In the genomic region with DNA sequence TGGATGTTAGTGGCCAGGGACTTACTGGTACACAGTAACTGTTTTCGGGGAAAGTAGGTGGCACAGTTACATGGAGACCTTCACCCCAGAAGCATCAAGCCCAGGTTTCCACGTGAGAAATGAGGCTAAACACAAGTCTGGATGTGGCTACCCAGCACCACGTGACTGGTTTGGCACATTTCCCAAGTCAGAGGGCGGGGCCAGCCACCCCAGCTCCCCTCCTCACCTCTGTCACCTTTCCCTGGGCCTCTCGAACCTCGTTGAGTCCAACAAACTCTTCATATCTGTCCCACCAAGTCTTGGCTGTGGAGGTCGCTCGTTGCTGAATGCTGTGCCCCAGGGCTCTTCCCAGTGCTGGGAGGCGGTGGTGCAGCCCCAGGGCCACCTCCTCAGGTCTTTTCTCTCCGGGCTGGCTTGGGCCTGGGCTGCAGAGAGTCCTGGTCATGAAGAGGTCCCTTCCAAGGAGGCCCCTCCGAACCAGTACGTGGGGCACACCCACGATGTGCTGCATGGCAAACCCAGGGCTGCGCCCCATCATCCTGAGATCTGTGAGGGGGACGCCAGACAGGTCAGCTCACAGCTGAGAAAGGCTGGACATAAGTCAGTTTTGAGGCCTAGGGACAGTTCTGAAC, we compare ENCODE assay signal across 8 cellular contexts. TPM values are rescaled to one million over a fixed set of nuclear protein-coding genes. Genes with fewer than 3 reads are reported as not detected.
DNase-seq lines count a peak whose midpoint lies in the region; ATAC-seq and TF ChIP-seq lines count a peak whose summit lies in the region.
"Had no signal": no experiment of that assay in that cellular context is flagged by ENCODE, and none has a peak within 500 bp of the region (broad histone marks: within the 10 kb centered on the region; RNA-seq: fewer than 3 reads in every experiment).

No MANE protein-coding gene starts in this region.

- H3K36me3 ChIP-seq in adipocyte (ENCODE audit: control insufficient read depth, insufficient read depth, low read length, severe bottlenecking), result peaks cover 7% of the 10 kb centered on the region
- H3K36me3 ChIP-seq in gastroesophageal sphincter, result peaks cover 0 to 13% of the 10 kb centered on the region in 2 donors
- no peaks in the 10 kb centered on the region for H3K36me3 ChIP-seq in testis (ENCODE audit: low read depth, missing control alignments)

- ATAC-seq in gastroesophageal sphincter (no peak), GM21619 (IDR thresholded peaks at IDR 0.05; ENCODE audit: unreplicated experiment) (no peak)
- no peak for ATAC-seq in activated CD8-positive, alpha-beta memory T cell treated with anti-CD3 and anti-CD28 coated beads, Interleukin-2, amount 10 ng/mL, durations not matched to agents 7 days and 5 days
- ATAC-seq: activated T-helper 17 cell treated with anti-CD3 and anti-CD28 coated beads, Interleukin-2, amount 50 U/mL, for 72 hours had no signal

- peak overlapping the region; percentile 77 for H3K9ac ChIP-seq in adipocyte (ENCODE audit: low read length)

- peaks cover 10% of the 10 kb centered on the region for H3K36me3 Mint-ChIP-seq in activated CD8-positive, alpha-beta memory T cell treated with anti-CD3 and anti-CD28 coated beads, Interleukin-2, amount 10 ng/mL, durations not matched to agents 7 days and 5 days

- no peak for TF ChIP-seq EP300 in gastroesophageal sphincter (IDR thresholded peaks at IDR 0.05)

- TF ChIP-seq CTCF in gastroesophageal sphincter (IDR thresholded peaks at IDR 0.05), result no peak
- TF ChIP-seq CTCF in testis (IDR thresholded peaks at IDR 0.05), result no peak

- intact Hi-C loops in testis (cut with DNase I; ENCODE audit: low total_unique reads), result loop anchor here (5.0 kb wide), 2 partner anchors 32 to 162 kb away; no protein-coding TSS in a partner anchor

- H3K4me3 ChIP-seq in adipocyte (ENCODE audit: low read length) (peak overlapping the region; percentile 71), gastroesophageal sphincter (no peak overlapping the region), testis (no peak overlapping the region)

- H3K27ac ChIP-seq in gastroesophageal sphincter (peak overlapping the region; percentile 69 to 99 (median 92)), testis (peak overlapping the region; percentile 46 to 76)

- no peaks in the 10 kb centered on the region for H3K9me3 ChIP-seq in adipocyte (ENCODE audit: control insufficient read depth, low read length)
- no peaks in the 10 kb centered on the region for H3K9me3 ChIP-seq in gastroesophageal sphincter
- H3K9me3 ChIP-seq in testis, result no peaks in the 10 kb centered on the region

- 30 to 40% methylated on average over 2 to 7 of the region's 15 CpGs for WGBS in gastroesophageal sphincter (ENCODE audit: low coverage in 1 of 2), 2 donors
- 71 to 79% methylated on average over 15 of the region's 15 CpGs for WGBS in testis, 2 donors

- TF ChIP-seq POLR2A in gastroesophageal sphincter (IDR thresholded peaks at IDR 0.05), result no peak
- no peak for TF ChIP-seq POLR2A in testis (IDR thresholded peaks at IDR 0.05)

- H3K4me1 ChIP-seq in adipocyte (ENCODE audit: control insufficient read depth, insufficient read depth, low read length) (peaks cover 53% of the 10 kb centered on the region), gastroesophageal sphincter (peaks cover 6 to 66% (median 31%) of the 10 kb centered on the region in 3 donors), testis (peaks cover 46% of the 10 kb centered on the region)

- no peak overlapping the region for H3K27ac Mint-ChIP-seq in activated CD8-positive, alpha-beta memory T cell treated with anti-CD3 and anti-CD28 coated beads, Interleukin-2, amount 10 ng/mL, durations not matched to agents 7 days and 5 days
- H3K27ac Mint-ChIP-seq: activated T-helper 17 cell treated with anti-CD3 and anti-CD28 coated beads, Interleukin-2, amount 50 U/mL, for 72 hours had no signal

- H3K4me1 Mint-ChIP-seq in activated CD8-positive, alpha-beta memory T cell treated with anti-CD3 and anti-CD28 coated beads, Interleukin-2, amount 10 ng/mL, durations not matched to agents 7 days and 5 days, result peaks cover 34% of the 10 kb centered on the region

- DNase-seq in adipocyte (ENCODE audit: low read depth), result no peak
- no peak for DNase-seq in testis
- no peak for DNase-seq in activated CD8-positive, alpha-beta memory T cell treated with anti-CD3 and anti-CD28 coated beads, Interleukin-2, amount 10 ng/mL, durations not matched to agents 7 days and 5 days
- no peak for DNase-seq in UCSD-AML1 (lab: John Stamatoyannopoulos, UW; ENCODE audit: unreplicated experiment)
- DNase-seq: cortex of kidney had no signal

- H3K27me3 ChIP-seq in adipocyte (replicated peaks; ENCODE audit: control insufficient read depth, insufficient read depth, low read length) (no peaks in the 10 kb centered on the region), gastroesophageal sphincter (no peaks in the 10 kb centered on the region), testis (no peaks in the 10 kb centered on the region)

- no peaks in the 10 kb centered on the region for H3K9me3 Mint-ChIP-seq in activated CD8-positive, alpha-beta memory T cell treated with anti-CD3 and anti-CD28 coated beads, Interleukin-2, amount 10 ng/mL, durations not matched to agents 7 days and 5 days (ENCODE audit: low read depth)
- H3K9me3 Mint-ChIP-seq: activated T-helper 17 cell treated with anti-CD3 and anti-CD28 coated beads, Interleukin-2, amount 50 U/mL, for 72 hours had no signal

- H3K4me3 Mint-ChIP-seq in activated CD8-positive, alpha-beta memory T cell treated with anti-CD3 and anti-CD28 coated beads, Interleukin-2, amount 10 ng/mL, durations not matched to agents 7 days and 5 days, result no peak overlapping the region
- H3K4me3 Mint-ChIP-seq: activated T-helper 17 cell treated with anti-CD3 and anti-CD28 coated beads, Interleukin-2, amount 50 U/mL, for 72 hours had no signal

- CTCF ChIA-PET in activated CD8-positive, alpha-beta memory T cell treated with anti-CD3 and anti-CD28 coated beads, Interleukin-2, amount 10 ng/mL, durations not matched to agents 7 days and 5 days (lab: Charles Lee), result interaction anchor here (0.7 to 6.3 kb wide), 11 partner anchors 16 to 202 kb away, joined by 3 to 176 read pairs (median 31); a partner anchor contains a TSS

- H3K27me3 Mint-ChIP-seq in activated CD8-positive, alpha-beta memory T cell treated with anti-CD3 and anti-CD28 coated beads, Interleukin-2, amount 10 ng/mL, durations not matched to agents 7 days and 5 days, result peaks cover 2% of the 10 kb centered on the region
- H3K27me3 Mint-ChIP-seq: activated T-helper 17 cell treated with anti-CD3 and anti-CD28 coated beads, Interleukin-2, amount 50 U/mL, for 72 hours had no signal

RNA-seq across cellular contexts. Expression of a gene that starts 4.8 kb away (rescaled TPM):
- 100 to 1,000 TPM; 125 to 186 (median 147) TPM for total RNA-seq in gastroesophageal sphincter
- 10 to 100 TPM; 70.2 to 79.2 TPM for total RNA-seq in testis
- polyA plus RNA-seq in testis (ENCODE audit: insufficient read depth, low read depth, low replicate concordance), result 41.5 TPM
- total RNA-seq in activated CD8-positive, alpha-beta memory T cell treated with anti-CD3 and anti-CD28 coated beads, Interleukin-2, amount 10 ng/mL, durations not matched to agents 7 days and 5 days, result 1 to 10 TPM; 1.8 to 4.0 TPM

RNA-seq across cellular contexts. Expression of a gene that starts 5.2 kb away (rescaled TPM):
- total RNA-seq in gastroesophageal sphincter (10 to 100 TPM; 10.2 to 32.6 (median 26.3) TPM), testis (10 to 100 TPM; 11.7 to 16.0 TPM)
- 16.0 TPM for polyA plus RNA-seq in testis (ENCODE audit: insufficient read depth, low read depth, low replicate concordance)
- 10 to 100 TPM; 18.4 to 21.9 TPM for total RNA-seq in activated CD8-positive, alpha-beta memory T cell treated with anti-CD3 and anti-CD28 coated beads, Interleukin-2, amount 10 ng/mL, durations not matched to agents 7 days and 5 days

RNA-seq across cellular contexts. Expression of a gene that starts 5.3 kb away (rescaled TPM):
- 100 to 1,000 TPM; 200 to 329 (median 260) TPM for total RNA-seq in gastroesophageal sphincter
- total RNA-seq in testis, result 100 to 1,000 TPM; 380 to 393 TPM
- polyA plus RNA-seq in testis (ENCODE audit: insufficient read depth, low read depth, low replicate concordance), result 425 TPM
- 100 to 1,000 TPM; 219 to 298 TPM for total RNA-seq in activated CD8-positive, alpha-beta memory T cell treated with anti-CD3 and anti-CD28 coated beads, Interleukin-2, amount 10 ng/mL, durations not matched to agents 7 days and 5 days

RNA-seq across cellular contexts. Expression of a gene that starts 11.8 kb away (rescaled TPM):
- total RNA-seq in gastroesophageal sphincter (1 to 10 TPM; 3.0 to 6.8 (median 5.2) TPM), testis (10 to 100 TPM; 25.0 to 26.3 TPM)
- 56.5 TPM for polyA plus RNA-seq in testis (ENCODE audit: insufficient read depth, low read depth, low replicate concordance)
- 10 to 100 TPM; 20.9 to 21.2 TPM for total RNA-seq in activated CD8-positive, alpha-beta memory T cell treated with anti-CD3 and anti-CD28 coated beads, Interleukin-2, amount 10 ng/mL, durations not matched to agents 7 days and 5 days

Comparison
In these comparisons a context has a peak if more than half of its experiments do, and no peak if none do; other contexts are left out.
1. RNA of a gene that starts 4.8 kb away (total RNA-seq): 125 to 186 TPM in gastroesophageal sphincter and 70.2 to 79.2 TPM in testis; 1.8 to 4.0 TPM in activated CD8-positive, alpha-beta memory T cell treated with anti-CD3 and anti-CD28 coated beads, Interleukin-2, amount 10 ng/mL, durations not matched to agents 7 days and 5 days; every median in the first group is over 10 times any median in the second.